In genomic region chr2:190334479-190335224, GRCh38 we compare ENCODE assay signal across 1 cellular context.
A peak's percentile ranks its signal among the peaks of the same experiment; 100 is the strongest.
TF ChIP-seq lines count a peak whose summit lies in the region.

No MANE protein-coding gene starts in this region.

TF ChIP-seq in HepG2, 621 proteins besides CTCF, POLR2A, EP300 and RAD21 (continued from another document and continues in another):
- TF ChIP-seq PATZ1 (CRISPR knock-in tag; IDR thresholded peaks at IDR 0.05) (peak; percentile 57; the same call in 1 of the 2 replicates), AFF4 (CRISPR knock-in tag; IDR thresholded peaks at IDR 0.05) (no peak), ZSCAN29 (CRISPR knock-in tag; conservative IDR thresholded peaks at IDR 0.05) (no peak), GABPA (IDR thresholded peaks at IDR 0.05; ENCODE audit: low read depth, low read length) (no peak), GABPA (CRISPR knock-in tag; IDR thresholded peaks at IDR 0.05; ENCODE audit: low read depth) (peak; percentile 71), CEBPB (IDR thresholded peaks at IDR 0.05; ENCODE audit: borderline replicate concordance, low read depth, low read length) (peak; percentile 17; the same call in 1 of the 2 replicates), ZNF563 (CRISPR knock-in tag; IDR thresholded peaks at IDR 0.05) (no peak), SATB2 (CRISPR knock-in tag; IDR thresholded peaks at IDR 0.05) (no peak), IRF1 (CRISPR knock-in tag; IDR thresholded peaks at IDR 0.05; ENCODE audit: low read depth) (no peak), PPARG (CRISPR knock-in tag; conservative IDR thresholded peaks at IDR 0.05) (peak; percentile 92), MXI1 (IDR thresholded peaks at IDR 0.05; ENCODE audit: borderline replicate concordance, low read depth, low read length) (no peak), ZNF615 (CRISPR knock-in tag; IDR thresholded peaks at IDR 0.05; ENCODE audit: borderline replicate concordance) (no peak), PHF8 (CRISPR knock-in tag; IDR thresholded peaks at IDR 0.05) (peak; percentile 25; the same call in 1 of the 2 replicates), MXD3 (CRISPR knock-in tag; IDR thresholded peaks at IDR 0.05) (no peak), MAFK (conservative IDR thresholded peaks at IDR 0.05 in 1 of 2, IDR thresholded peaks at IDR 0.05 in 1 of 2; ENCODE audit: low read length in 2 of 2) (peak in 1 of 2 experiments; percentile 37; a peak in 1 of 4 replicates), ZBTB20 (CRISPR knock-in tag; IDR thresholded peaks at IDR 0.05; ENCODE audit: borderline replicate concordance, low read depth) (peak; percentile 52; the same call in 1 of the 2 replicates), AKNA (CRISPR knock-in tag; IDR thresholded peaks at IDR 0.05; ENCODE audit: borderline replicate concordance) (no peak), THAP11 (CRISPR knock-in tag; IDR thresholded peaks at IDR 0.05) (peak; percentile 77), BRF2 (CRISPR knock-in tag; IDR thresholded peaks at IDR 0.05) (no peak), NR2F2 (IDR thresholded peaks at IDR 0.05; ENCODE audit: borderline replicate concordance, low read depth) (peak; percentile 7), ATM (IDR thresholded peaks at IDR 0.05; ENCODE audit: borderline replicate concordance) (no peak), SP5 (CRISPR knock-in tag; IDR thresholded peaks at IDR 0.05; ENCODE audit: borderline replicate concordance, low read depth) (peak; percentile 55; the same call in 1 of the 2 replicates), FIP1L1 (IDR thresholded peaks at IDR 0.05; ENCODE audit: borderline replicate concordance, insufficient read depth, low read depth, low read length) (no peak), TSC22D2 (CRISPR knock-in tag; IDR thresholded peaks at IDR 0.05; ENCODE audit: borderline replicate concordance) (no peak), GATAD1 (CRISPR knock-in tag; IDR thresholded peaks at IDR 0.05) (peak; percentile 71), ZNF780A (CRISPR knock-in tag; IDR thresholded peaks at IDR 0.05) (no peak), NFYC (CRISPR knock-in tag; IDR thresholded peaks at IDR 0.05) (peak; percentile 45; the same call in 1 of the 2 replicates), KLF13 (CRISPR knock-in tag; IDR thresholded peaks at IDR 0.05) (no peak), KDM3A (CRISPR knock-in tag; IDR thresholded peaks at IDR 0.05; ENCODE audit: low read depth) (peak; percentile 74; the same call in 1 of the 2 replicates), PBX2 (CRISPR knock-in tag; IDR thresholded peaks at IDR 0.05) (peak; percentile 42; the same call in 1 of the 2 replicates), MEF2D (CRISPR knock-in tag; IDR thresholded peaks at IDR 0.05) (no peak; the same call in 1 of the 2 replicates), MAX (IDR thresholded peaks at IDR 0.05) (peak; percentile 50; the same call in 1 of the 2 replicates)
- TF ChIP-seq, protein P1, sequence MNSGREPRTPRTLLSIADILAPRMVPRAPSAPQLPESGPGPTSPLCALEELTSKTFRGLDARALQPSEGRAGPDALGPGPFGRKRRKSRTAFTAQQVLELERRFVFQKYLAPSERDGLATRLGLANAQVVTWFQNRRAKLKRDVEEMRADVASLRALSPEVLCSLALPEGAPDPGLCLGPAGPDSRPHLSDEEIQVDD (CRISPR knock-in tag; IDR thresholded peaks at IDR 0.05; ENCODE audit: borderline replicate concordance): no peak
- TF ChIP-seq, protein P2, sequence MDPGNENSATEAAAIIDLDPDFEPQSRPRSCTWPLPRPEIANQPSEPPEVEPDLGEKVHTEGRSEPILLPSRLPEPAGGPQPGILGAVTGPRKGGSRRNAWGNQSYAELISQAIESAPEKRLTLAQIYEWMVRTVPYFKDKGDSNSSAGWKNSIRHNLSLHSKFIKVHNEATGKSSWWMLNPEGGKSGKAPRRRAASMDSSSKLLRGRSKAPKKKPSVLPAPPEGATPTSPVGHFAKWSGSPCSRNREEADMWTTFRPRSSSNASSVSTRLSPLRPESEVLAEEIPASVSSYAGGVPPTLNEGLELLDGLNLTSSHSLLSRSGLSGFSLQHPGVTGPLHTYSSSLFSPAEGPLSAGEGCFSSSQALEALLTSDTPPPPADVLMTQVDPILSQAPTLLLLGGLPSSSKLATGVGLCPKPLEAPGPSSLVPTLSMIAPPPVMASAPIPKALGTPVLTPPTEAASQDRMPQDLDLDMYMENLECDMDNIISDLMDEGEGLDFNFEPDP (CRISPR knock-in tag; conservative IDR thresholded peaks at IDR 0.05): no peak
- TF ChIP-seq, protein P3, sequence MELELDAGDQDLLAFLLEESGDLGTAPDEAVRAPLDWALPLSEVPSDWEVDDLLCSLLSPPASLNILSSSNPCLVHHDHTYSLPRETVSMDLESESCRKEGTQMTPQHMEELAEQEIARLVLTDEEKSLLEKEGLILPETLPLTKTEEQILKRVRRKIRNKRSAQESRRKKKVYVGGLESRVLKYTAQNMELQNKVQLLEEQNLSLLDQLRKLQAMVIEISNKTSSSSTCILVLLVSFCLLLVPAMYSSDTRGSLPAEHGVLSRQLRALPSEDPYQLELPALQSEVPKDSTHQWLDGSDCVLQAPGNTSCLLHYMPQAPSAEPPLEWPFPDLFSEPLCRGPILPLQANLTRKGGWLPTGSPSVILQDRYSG (CRISPR knock-in tag; IDR thresholded peaks at IDR 0.05): no peak
- TF ChIP-seq, protein P4, sequence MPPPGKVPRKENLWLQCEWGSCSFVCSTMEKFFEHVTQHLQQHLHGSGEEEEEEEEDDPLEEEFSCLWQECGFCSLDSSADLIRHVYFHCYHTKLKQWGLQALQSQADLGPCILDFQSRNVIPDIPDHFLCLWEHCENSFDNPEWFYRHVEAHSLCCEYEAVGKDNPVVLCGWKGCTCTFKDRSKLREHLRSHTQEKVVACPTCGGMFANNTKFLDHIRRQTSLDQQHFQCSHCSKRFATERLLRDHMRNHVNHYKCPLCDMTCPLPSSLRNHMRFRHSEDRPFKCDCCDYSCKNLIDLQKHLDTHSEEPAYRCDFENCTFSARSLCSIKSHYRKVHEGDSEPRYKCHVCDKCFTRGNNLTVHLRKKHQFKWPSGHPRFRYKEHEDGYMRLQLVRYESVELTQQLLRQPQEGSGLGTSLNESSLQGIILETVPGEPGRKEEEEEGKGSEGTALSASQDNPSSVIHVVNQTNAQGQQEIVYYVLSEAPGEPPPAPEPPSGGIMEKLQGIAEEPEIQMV (CRISPR knock-in tag; IDR thresholded peaks at IDR 0.05; ENCODE audit: low read depth): no peak
- TF ChIP-seq, protein P5, sequence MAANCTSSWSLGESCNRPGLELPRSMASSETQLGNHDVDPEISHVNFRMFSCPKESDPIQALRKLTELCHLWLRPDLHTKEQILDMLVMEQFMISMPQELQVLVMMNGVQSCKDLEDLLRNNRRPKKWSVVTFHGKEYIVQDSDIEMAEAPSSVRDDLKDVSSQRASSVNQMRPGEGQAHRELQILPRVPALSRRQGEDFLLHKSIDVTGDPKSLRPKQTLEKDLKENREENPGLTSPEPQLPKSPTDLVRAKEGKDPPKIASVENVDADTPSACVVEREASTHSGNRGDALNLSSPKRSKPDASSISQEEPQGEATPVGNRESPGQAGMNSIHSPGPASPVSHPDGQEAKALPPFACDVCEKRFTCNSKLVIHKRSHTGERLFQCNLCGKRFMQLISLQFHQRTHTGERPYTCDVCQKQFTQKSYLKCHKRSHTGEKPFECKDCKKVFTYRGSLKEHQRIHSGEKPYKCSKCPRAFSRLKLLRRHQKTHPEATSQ (CRISPR knock-in tag; IDR thresholded peaks at IDR 0.05; ENCODE audit: borderline replicate concordance): no peak
